ENCODE assay signal across 8 cellular contexts in the genomic region with DNA sequence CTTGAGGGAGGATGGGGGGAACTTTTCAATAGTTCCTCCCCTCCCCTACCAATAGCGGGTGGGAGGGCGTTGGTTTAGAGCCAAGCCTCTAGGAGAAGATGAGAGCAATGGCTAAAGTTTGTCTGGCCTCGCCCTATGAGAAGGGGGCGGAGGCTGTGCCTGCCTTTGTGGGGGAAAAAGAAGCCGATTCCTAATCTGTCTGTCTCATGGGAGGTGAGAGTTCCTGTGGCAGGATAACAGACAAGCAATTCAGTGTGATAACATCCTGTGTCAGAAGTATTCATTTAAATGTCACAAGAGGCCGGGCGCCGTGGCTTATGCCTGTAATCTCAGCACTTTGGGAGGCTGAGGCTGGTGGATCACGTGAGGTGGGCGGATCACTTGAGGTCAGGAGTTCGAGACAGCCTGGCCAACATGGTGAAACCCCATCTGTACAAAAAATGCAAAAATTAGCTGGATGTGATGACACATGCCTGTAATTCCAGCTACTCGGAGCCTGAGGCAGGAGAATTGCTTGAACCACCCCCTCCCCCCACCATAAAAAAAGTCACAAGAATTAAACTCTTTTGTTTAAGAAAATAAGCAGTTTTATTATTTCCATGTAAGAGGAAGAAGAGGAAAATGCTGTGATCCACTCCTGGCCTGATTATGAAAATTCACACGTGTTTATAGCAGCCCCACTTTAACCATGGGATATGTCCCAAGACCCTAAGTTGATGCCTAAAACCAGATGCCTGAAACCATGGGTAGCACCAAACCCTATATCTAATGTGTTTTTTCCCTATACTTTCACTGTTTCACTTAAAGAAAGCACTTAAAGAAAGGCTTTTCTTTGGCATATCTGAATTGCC. TPM values are rescaled to one million over a fixed set of nuclear protein-coding genes. Genes with fewer than 3 reads are reported as not detected.
A peak's percentile ranks its signal among the peaks of the same experiment; 100 is the strongest.
DNase-seq lines count a peak whose midpoint lies in the region; FAIRE-seq and TF ChIP-seq lines count a peak whose summit lies in the region.

No MANE protein-coding gene starts in this region.

- H3K36me3 ChIP-seq in OCI-LY7 (ENCODE audit: insufficient read depth, low read length) = no peaks in the 10 kb centered on the region
- no peaks in the 10 kb centered on the region for H3K36me3 ChIP-seq in transverse colon

- FAIRE-seq in D721Med (lab: Jason Lieb, UNC) = no peak

- no peak overlapping the region for H3K27ac ChIP-seq in H9 (ENCODE audit: insufficient read length, low read depth, low read length)
- H3K27ac ChIP-seq in OCI-LY7 (ENCODE audit: low read depth, low read length, poor library complexity, severe bottlenecking) = no peak overlapping the region
- peak overlapping the region; percentile 92 to 96 (median 94) for H3K27ac ChIP-seq in transverse colon

- H3K4me1 ChIP-seq in H9 (ENCODE audit: insufficient read depth, low read length) = peaks cover 3% of the 10 kb centered on the region; the same call in 1 of the 2 replicates
- peaks cover 26% of the 10 kb centered on the region for H3K4me1 ChIP-seq in OCI-LY7 (ENCODE audit: insufficient read depth, low read length, poor library complexity, severe bottlenecking)
- H3K4me1 ChIP-seq in transverse colon = peaks cover 5 to 35% (median 12%) of the 10 kb centered on the region in 4 donors

- no peaks in the 10 kb centered on the region for H4K20me1 ChIP-seq in H9 (ENCODE audit: control insufficient read depth, insufficient read depth, insufficient read length)
- no peaks in the 10 kb centered on the region for H4K20me1 ChIP-seq in OCI-LY7 (ENCODE audit: insufficient read depth, low read length)

- H2BK120ac ChIP-seq in H9 (ENCODE audit: low read depth, low read length, poor library complexity, severe bottlenecking) = no peak overlapping the region

- in situ Hi-C loops in transverse colon (cut with MboI; ENCODE audit: low pct_ligation_motif_present in 1 of 4, low pct_unique_long_range_greater_than_20kb in 1 of 4, low sequenced_read_pairs in 3 of 4) = no loop called here

- CTCF ChIA-PET in OCI-LY7 (lab: Charles Lee; ENCODE audit: unreplicated experiment) = no interaction called here

- H3K56ac ChIP-seq in H9 (ENCODE audit: insufficient read length, low read depth, low read length) = no peak overlapping the region

- peak; percentile 95 for DNase-seq in COLO829 (ENCODE audit: low spot score)
- peak; percentile 39 for DNase-seq in H9
- DNase-seq in OCI-LY7 (ENCODE audit: low spot score) = peak; percentile 27
- peak; percentile 66 for DNase-seq in activated T-helper 1 cell treated with Interleukin-2 at 50 U/mL for 16 hours (ENCODE audit: low read depth)
- DNase-seq in foreskin fibroblast = peak; percentile 92 to 97
- peak; percentile 29 for DNase-seq in pons (ENCODE audit: low spot score)
- DNase-seq in transverse colon = peak; percentile 68
- DNase-seq in D721Med (ENCODE audit: insufficient read length, low spot score) = no peak

- POLR2A ChIA-PET in OCI-LY7 (lab: Charles Lee) = no interaction called here

- H3K9me3 Mint-ChIP-seq in H9 = no peaks in the 10 kb centered on the region

- H2AFZ ChIP-seq in H9 (ENCODE audit: low read length) (no peak overlapping the region), OCI-LY7 (ENCODE audit: low read length) (peak overlapping the region; percentile 97; the same call in 1 of the 2 replicates)

- H3K9me3 ChIP-seq in H9 (ENCODE audit: control insufficient read depth, low read depth, low read length) (no peaks in the 10 kb centered on the region), OCI-LY7 (ENCODE audit: low read length) (no peaks in the 10 kb centered on the region), transverse colon (no peaks in the 10 kb centered on the region)

- peaks cover 17 to 21% of the 10 kb centered on the region in 2 experiments for H3K4me1 Mint-ChIP-seq in H9

- WGBS in H9 (ENCODE audit: extremely low coverage, insufficient read length, low lambda C conversion rate) = no CpG with 5 or more reads among the region's 13 CpGs
- 2 to 16% methylated on average over 6 to 13 of the region's 13 CpGs for WGBS in transverse colon (ENCODE audit: low coverage in 1 of 2), 2 donors

- peaks cover 4% of the 10 kb centered on the region for H3K27me3 Mint-ChIP-seq in H9 (ENCODE audit: low read depth)

- H3K27me3 ChIP-seq in H9 (ENCODE audit: insufficient read depth, low read length) (no peaks in the 10 kb centered on the region), transverse colon (peaks cover 15% of the 10 kb centered on the region)

- no peak overlapping the region for H2AK5ac ChIP-seq in H9 (ENCODE audit: insufficient read length, low read length)

- no peak overlapping the region for H3K23ac ChIP-seq in H9 (ENCODE audit: insufficient read length, low read depth, low read length)

- H3K23me2 ChIP-seq in H9 (ENCODE audit: insufficient read length, low read depth, low read length, poor library complexity, severe bottlenecking) = peaks cover 10% of the 10 kb centered on the region

- no peak for TF ChIP-seq EP300 in transverse colon (IDR thresholded peaks at IDR 0.05; ENCODE audit: low read depth)

- H3K4me3 Mint-ChIP-seq in H9 = peak overlapping the region; percentile 91 to 93

- H3K27ac Mint-ChIP-seq in H9 = no peak overlapping the region

- H3K9ac ChIP-seq in H9 (ENCODE audit: extremely low read depth, insufficient read length, low read length) = no peak overlapping the region

- H3K14ac ChIP-seq in H9 (ENCODE audit: insufficient read depth, low read length) = no peak overlapping the region

- H2BK20ac ChIP-seq in H9 (ENCODE audit: low read depth, low read length, poor library complexity, severe bottlenecking) = no peak overlapping the region

- BruUV-seq in OCI-LY7 (replicated peaks; lab: Mats Ljungman, UMichigan) = no TSS peak

- intact Hi-C loops in OCI-LY7 (cut with micrococcal nuclease; ENCODE audit: unreplicated experiment) = no loop called here
- intact Hi-C loops in transverse colon (cut with DNase I; ENCODE audit: low total_unique reads) = no loop called here

- peak; percentile 36 for TF ChIP-seq POLR2A in transverse colon (IDR thresholded peaks at IDR 0.05)

- H3K79me2 ChIP-seq in H9 (ENCODE audit: insufficient read depth, low read length) (no peaks in the 10 kb centered on the region), OCI-LY7 (ENCODE audit: insufficient read depth, low read depth, low read length) (no peaks in the 10 kb centered on the region)

- no peak overlapping the region for H3K18ac ChIP-seq in H9 (ENCODE audit: insufficient read length, low read depth, low read length)

- TF ChIP-seq CTCF in H9 (conservative IDR thresholded peaks at IDR 0.05) = no peak
- no peak for TF ChIP-seq CTCF in OCI-LY7 (conservative IDR thresholded peaks at IDR 0.05; ENCODE audit: low read length)
- TF ChIP-seq CTCF in foreskin fibroblast (IDR thresholded peaks at IDR 0.05; ENCODE audit: low read depth, low read length) = no peak
- TF ChIP-seq CTCF in transverse colon (IDR thresholded peaks at IDR 0.05) = no peak
- TF ChIP-seq CTCF in D721Med (IDR thresholded peaks at IDR 0.05; ENCODE audit: insufficient read depth, missing control alignments) = no peak

- no peak overlapping the region for H4K91ac ChIP-seq in H9 (ENCODE audit: insufficient read length, low read depth, low read length)

- no peak overlapping the region for H2BK12ac ChIP-seq in H9 (ENCODE audit: insufficient read length, low read depth, low read length)

- H2BK5ac ChIP-seq in H9 (ENCODE audit: insufficient read length, low read length) = no peak overlapping the region

- H3K4me2 ChIP-seq in H9 (ENCODE audit: insufficient read depth, insufficient read length, low read length) (peak overlapping the region; percentile 72), OCI-LY7 (ENCODE audit: low read length) (peak overlapping the region; percentile 87)

- H3K36me3 Mint-ChIP-seq in H9 (ENCODE audit: insufficient read depth in 1 of 3, low read depth in 3 of 3) = 0 out of 7 replicates have a peak, but pooled peaks cover 0 to 2% (median 0%) of the 10 kb centered on the region in 3 experiments

- no peak overlapping the region for H2BK15ac ChIP-seq in H9 (ENCODE audit: low read depth, low read length)

- peak overlapping the region; percentile 75 for H3K4me3 ChIP-seq in OCI-LY7 (ENCODE audit: low read depth, low read length, poor library complexity, severe bottlenecking)
- peak overlapping the region; percentile 73 to 85 for H3K4me3 ChIP-seq in foreskin fibroblast (ENCODE audit: low read depth in 1 of 2, low read length in 2 of 2)
- peak overlapping the region in 3 of 4 donors; percentile 46 to 73 (median 53) for H3K4me3 ChIP-seq in transverse colon

- H3T11ph ChIP-seq in H9 (ENCODE audit: low read length) = no peak overlapping the region

- H4K8ac ChIP-seq in H9 (replicated peaks; ENCODE audit: insufficient read length, low read depth, low read length) = no peak overlapping the region

- no peak overlapping the region for H4K5ac ChIP-seq in H9 (ENCODE audit: insufficient read length, low read depth, low read length)

- no peaks in the 10 kb centered on the region for H3K79me1 ChIP-seq in H9 (ENCODE audit: insufficient read depth, low read depth, low read length, poor library complexity, severe bottlenecking)

- no peaks in the 10 kb centered on the region for H3K9me2 ChIP-seq in OCI-LY7 (ENCODE audit: insufficient read depth, low read length)

- no peak overlapping the region for H3K4ac ChIP-seq in H9 (ENCODE audit: low read depth, low read length)

RNA-seq across cellular contexts. Expression of gene SLFN5, which starts 1.7 kb away (rescaled TPM):
- total RNA-seq in H9 (2021) = 2.9 and 3.5 TPM in 2 replicates
- total RNA-seq in OCI-LY7 (2014; rRNA removed; shearing (Covaris generic)) = 0.10 and 0.38 TPM in 2 replicates
- 1.1 and 1.3 TPM in 2 replicates for total RNA-seq in OCI-LY7 (2022)
- total RNA-seq in transverse colon = 10 to 100 TPM in 1 of 4 donors, 1 to 10 TPM in 3; 2.8 to 14.0 (median 5.7) TPM

RNA-seq across cellular contexts. Expression of gene SLC35G3, which starts 50.4 kb away (rescaled TPM):
- not detected in 2 replicates for total RNA-seq in H9 (2021)
- not detected in 2 replicates for total RNA-seq in OCI-LY7 (2014; rRNA removed; shearing (Covaris generic))
- total RNA-seq in OCI-LY7 (2022) = not detected in 2 replicates
- total RNA-seq in transverse colon = not detected

Comparison
In these comparisons a context has a peak if more than half of its experiments do, and no peak if none do; other contexts are left out.
1. H3K27ac ChIP-seq: peak in transverse colon (4 of 4); none in H9 (single experiment) and OCI-LY7 (single experiment).
2. Peak in every context shown above with its lines, with median percentiles within 50 percentile points of each other: H3K4me3 ChIP-seq.